8 cellular contexts compared by ENCODE assay signal in the genomic region with DNA sequence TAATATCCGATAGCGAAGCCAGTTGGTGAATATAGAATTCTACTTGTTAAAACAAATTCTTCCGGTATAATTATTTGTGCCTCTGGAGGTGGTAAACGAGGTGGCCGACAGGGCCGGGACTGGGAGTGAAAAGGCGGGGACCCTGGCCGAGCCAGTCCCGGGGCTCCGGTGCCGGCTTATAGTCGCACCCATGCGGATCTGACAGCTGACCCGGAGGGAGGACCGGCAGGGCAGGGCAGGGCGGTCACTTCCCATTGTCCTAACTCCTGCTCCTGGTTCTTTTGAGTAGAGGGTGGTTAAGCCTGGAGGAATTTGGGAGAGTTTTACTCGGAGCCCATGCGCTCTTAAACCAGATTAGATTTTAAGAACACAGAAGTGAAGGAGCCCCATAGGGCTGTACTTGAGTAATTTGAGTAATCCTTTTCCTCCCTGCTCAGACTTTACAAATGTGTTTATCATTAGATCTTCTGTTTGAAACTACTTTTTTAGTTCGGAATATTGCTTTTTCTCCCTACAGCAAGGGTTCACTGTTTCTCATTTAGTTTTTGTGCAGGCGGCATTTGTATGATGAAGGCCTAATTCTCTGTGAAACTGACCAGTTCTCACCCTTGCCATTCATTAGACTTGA.
DNase-seq lines count a peak whose midpoint lies in the region; ATAC-seq and TF ChIP-seq lines count a peak whose summit lies in the region.

No MANE protein-coding gene starts in this region.

- peak overlapping the region; percentile 93 for H3K27ac Mint-ChIP-seq in central memory CD8-positive, alpha-beta T cell (ENCODE audit: low read depth)
- H3K27ac Mint-ChIP-seq in stimulated activated effector memory CD8-positive, alpha-beta T cell treated with anti-CD3 and anti-CD28 coated beads, Interleukin-12 subunit alpha, Interleukin-12 subunit beta, amount 100 ng/mL, for 72 hours = peak overlapping the region; percentile 85

- POLR2A ChIA-PET in GM10248 (lab: Yijun Ruan, JAX) = no interaction called here

- DNase-seq in DMS 273 (lab: John Stamatoyannopoulos, UW; ENCODE audit: unreplicated experiment) (peak; percentile 54), DMS 273 treated with DMSO at 0.1 percent for 48 hours (lab: John Stamatoyannopoulos, UW) (no peak), RPMI8226 (peak; percentile 30), left kidney (ENCODE audit: low read depth, low spot score) (peak; percentile 62), GM10248 (ENCODE audit: extremely low spot score) (no peak)
- no peak for DNase-seq in central memory CD8-positive, alpha-beta T cell (ENCODE audit: low spot score in 2 of 2)
- DNase-seq in stimulated activated effector memory CD8-positive, alpha-beta T cell treated with anti-CD3 and anti-CD28 coated beads, Interleukin-12 subunit alpha, Interleukin-12 subunit beta, amount 100 ng/mL, for 72 hours (ENCODE audit: low spot score in 2 of 2) = peak in 1 of 2 donors; percentile 72
- no peak for DNase-seq in effector CD8-positive, alpha-beta T cell (lab: John Stamatoyannopoulos, UW)

- no peak for TF ChIP-seq CTCF in GM10248 (IDR thresholded peaks at IDR 0.05; ENCODE audit: control extremely low read depth, extremely low read depth, low read depth, missing control alignments)

- CTCF ChIA-PET in GM10248 (lab: Yijun Ruan, JAX) = interaction anchor here (0.8 to 1.5 kb wide), 3 partner anchors 19 to 203 kb away, joined by 3 to 10 read pairs (median 4); no protein-coding TSS in a partner anchor

- ATAC-seq in central memory CD8-positive, alpha-beta T cell (replicated peaks; ENCODE audit: extremely low read depth, poor library complexity, severe bottlenecking) = no peak
- no peak for ATAC-seq in stimulated activated effector memory CD8-positive, alpha-beta T cell treated with anti-CD3 and anti-CD28 coated beads, Interleukin-12 subunit alpha, Interleukin-12 subunit beta, amount 100 ng/mL, for 72 hours

- H3K9me3 Mint-ChIP-seq in central memory CD8-positive, alpha-beta T cell = no peaks in the 10 kb centered on the region
- H3K9me3 Mint-ChIP-seq in stimulated activated effector memory CD8-positive, alpha-beta T cell treated with anti-CD3 and anti-CD28 coated beads, Interleukin-12 subunit alpha, Interleukin-12 subunit beta, amount 100 ng/mL, for 72 hours = no peaks in the 10 kb centered on the region

- peaks cover 27% of the 10 kb centered on the region for H3K36me3 Mint-ChIP-seq in central memory CD8-positive, alpha-beta T cell (ENCODE audit: insufficient read depth)
- H3K36me3 Mint-ChIP-seq in stimulated activated effector memory CD8-positive, alpha-beta T cell treated with anti-CD3 and anti-CD28 coated beads, Interleukin-12 subunit alpha, Interleukin-12 subunit beta, amount 100 ng/mL, for 72 hours = peaks cover 6% of the 10 kb centered on the region

- no peaks in the 10 kb centered on the region for H3K27me3 Mint-ChIP-seq in central memory CD8-positive, alpha-beta T cell

- H3K4me3 Mint-ChIP-seq in central memory CD8-positive, alpha-beta T cell = peak overlapping the region; percentile 91
- peak overlapping the region; percentile 89 for H3K4me3 Mint-ChIP-seq in stimulated activated effector memory CD8-positive, alpha-beta T cell treated with anti-CD3 and anti-CD28 coated beads, Interleukin-12 subunit alpha, Interleukin-12 subunit beta, amount 100 ng/mL, for 72 hours

- H3K4me1 Mint-ChIP-seq in central memory CD8-positive, alpha-beta T cell = peaks cover 52% of the 10 kb centered on the region
- H3K4me1 Mint-ChIP-seq in stimulated activated effector memory CD8-positive, alpha-beta T cell treated with anti-CD3 and anti-CD28 coated beads, Interleukin-12 subunit alpha, Interleukin-12 subunit beta, amount 100 ng/mL, for 72 hours = peaks cover 48% of the 10 kb centered on the region

Comparison
In these comparisons a context has a peak if more than half of its experiments do, and no peak if none do; other contexts are left out.
1. DNase-seq: peak in DMS 273 (single experiment), RPMI8226 (single experiment) and left kidney (single experiment); none in DMS 273 treated with DMSO at 0.1 percent for 48 hours (single experiment), central memory CD8-positive, alpha-beta T cell (0 of 2), GM10248 (single experiment) and effector CD8-positive, alpha-beta T cell (single experiment).